8 cellular contexts compared by ENCODE assay signal in genomic region chr6:154154389-154154967, GRCh38.
DNase-seq lines count a peak whose midpoint lies in the region; ATAC-seq and TF ChIP-seq lines count a peak whose summit lies in the region.

No MANE protein-coding gene starts in this region.

- H3K27me3 ChIP-seq in IMR-90 (ENCODE audit: control insufficient read depth, insufficient read depth, low read length), result peaks cover 2% of the 10 kb centered on the region
- no peaks in the 10 kb centered on the region for H3K27me3 ChIP-seq in PC-3 (ENCODE audit: low read length)

- no peak overlapping the region for H2AK9ac ChIP-seq in IMR-90 (replicated peaks; ENCODE audit: low read depth, low read length, poor library complexity)

- H4K5ac ChIP-seq in IMR-90 (ENCODE audit: low read depth, low read length), result no peak overlapping the region

- H2BK5ac ChIP-seq in IMR-90 (ENCODE audit: low read depth, low read length, poor library complexity, severe bottlenecking), result no peak overlapping the region

- no peak overlapping the region for H4K91ac ChIP-seq in IMR-90 (ENCODE audit: insufficient read depth, low read depth, low read length)

- H3F3A ChIP-seq in PC-3 (ENCODE audit: low read length, unreplicated experiment), result no peaks in the 10 kb centered on the region

- peaks cover 1% of the 10 kb centered on the region; the same call in 1 of the 2 replicates for H3K4me1 ChIP-seq in IMR-90 (ENCODE audit: control insufficient read depth, insufficient read depth, low read length)
- H3K4me1 ChIP-seq in PC-3 (ENCODE audit: insufficient read depth, low read length), result no peaks in the 10 kb centered on the region

- no peaks in the 10 kb centered on the region for H3K79me2 ChIP-seq in PC-3 (ENCODE audit: low read length)

- H4K20me1 ChIP-seq in IMR-90 (ENCODE audit: insufficient read depth, low read length) (no peaks in the 10 kb centered on the region), PC-3 (ENCODE audit: low read length) (no peaks in the 10 kb centered on the region)

- H3K18ac ChIP-seq in IMR-90 (ENCODE audit: low read depth, low read length), result no peak overlapping the region

- H2AFZ ChIP-seq in IMR-90 (replicated peaks; ENCODE audit: low read length, poor library complexity) (no peak overlapping the region), PC-3 (ENCODE audit: low read length) (no peak overlapping the region)

- H3K27ac ChIP-seq in IMR-90 (ENCODE audit: insufficient read depth, low read length), result no peak overlapping the region
- no peak overlapping the region for H3K27ac ChIP-seq in PC-3 (ENCODE audit: low read length)

- DNase-seq in Caki2 (ENCODE audit: low read depth), result peak; percentile 32
- peak; percentile 80 for DNase-seq in IMR-90
- peak; percentile 71 for DNase-seq in PC-3
- DNase-seq in activated T-cell treated with anti-CD3 and anti-CD28 coated beads, Interleukin-2, amount 50 U/mL, for 48 hours, result peak; percentile 63 to 65
- peak; percentile 70 for DNase-seq in fibroblast of the conjunctiva (ENCODE audit: low read depth)
- peak; percentile 77 for DNase-seq in renal cortical epithelial cell (ENCODE audit: low read depth)
- no peak for DNase-seq in epidermal melanocyte (ENCODE audit: insufficient read length, low spot score)

- dilution Hi-C loops in IMR-90 (cut with HindIII; ENCODE audit: low sequenced_read_pairs, unreplicated experiment), result loop anchor here (25.0 kb wide), 1 partner anchor 208 kb away; the partner anchor contains the start of gene IPCEF1

- no peak overlapping the region for H2AK5ac ChIP-seq in IMR-90 (ENCODE audit: low read depth, low read length)

- H3K4me2 ChIP-seq in IMR-90 (ENCODE audit: low read depth, low read length) (no peak overlapping the region), PC-3 (ENCODE audit: low read length) (no peak overlapping the region)

- 0 out of 2 replicates have a peak, but pooled peaks have one; percentile 30 for TF ChIP-seq POLR2A in IMR-90 (IDR thresholded peaks at IDR 0.05; ENCODE audit: low read depth, low read length)

- no peak overlapping the region for H2BK120ac ChIP-seq in IMR-90 (ENCODE audit: low read depth, low read length)

- CTCF ChIA-PET in IMR-90 (lab: Yijun Ruan, JAX) (interaction anchor here (0.6 to 1.4 kb wide), 10 partner anchors 16 to 1453 kb away, joined by 3 to 9 read pairs (median 4); no protein-coding TSS in a partner anchor), PC-3 (lab: Charles Lee) (no interaction called here)

- no CpG with 5 or more reads among the region's 6 CpGs for WGBS in IMR-90 (ENCODE audit: extremely low coverage in 2 of 2, insufficient read length in 1 of 2), 2 experiments

- H3K56ac ChIP-seq in IMR-90 (ENCODE audit: extremely low read depth, insufficient read depth, low read length), result no peak overlapping the region

- no peak overlapping the region for H2BK15ac ChIP-seq in IMR-90 (ENCODE audit: low read depth, low read length)

- H3K79me1 ChIP-seq in IMR-90 (ENCODE audit: low read depth in 1 of 2, low read length in 2 of 2), result no peaks in the 10 kb centered on the region

- H3K14ac ChIP-seq in IMR-90 (replicated peaks; ENCODE audit: low read depth, low read length), result no peak overlapping the region

- H4K8ac ChIP-seq in IMR-90 (ENCODE audit: low read depth in 2 of 2, low read length in 2 of 2), result no peak overlapping the region

- no peaks in the 10 kb centered on the region for H3K36me3 ChIP-seq in IMR-90 (ENCODE audit: control insufficient read depth, insufficient read depth, low read length)
- no peaks in the 10 kb centered on the region; the same call in 1 of the 2 replicates for H3K36me3 ChIP-seq in PC-3 (ENCODE audit: low read depth, low read length)

- no peak overlapping the region for H3K4me3 ChIP-seq in IMR-90 (ENCODE audit: insufficient read depth, low read depth, low read length)
- H3K4me3 ChIP-seq in PC-3 (ENCODE audit: low read length), result no peak overlapping the region

- H3K9ac ChIP-seq in IMR-90 (ENCODE audit: low read depth, low read length) (no peak overlapping the region), PC-3 (ENCODE audit: low read length) (no peak overlapping the region)

- H3K9me3 ChIP-seq in IMR-90 (ENCODE audit: control insufficient read depth, insufficient read depth, low read length), result no peaks in the 10 kb centered on the region; the same call in 1 of the 2 replicates
- no peaks in the 10 kb centered on the region for H3K9me3 ChIP-seq in PC-3 (ENCODE audit: low read length)

- intact Hi-C loops in IMR-90 (cut with micrococcal nuclease) (loop anchor here (1.0 to 10.0 kb wide), 9 partner anchors 118 to 1120 kb away; no protein-coding TSS in a partner anchor), PC-3 (cut with micrococcal nuclease) (loop anchor here (1.0 to 2.0 kb wide), 4 partner anchors 123 to 304 kb away; no protein-coding TSS in a partner anchor)

- H3K9me1 ChIP-seq in IMR-90 (ENCODE audit: insufficient read depth, low read length), result no peaks in the 10 kb centered on the region

- TF ChIP-seq CTCF in IMR-90 (conservative IDR thresholded peaks at IDR 0.05; ENCODE audit: low read depth, low read length), result peak; percentile 81
- TF ChIP-seq CTCF in PC-3 (conservative IDR thresholded peaks at IDR 0.05; ENCODE audit: low read depth, low read length), result peak; percentile 69

- peak; percentile 59; the same call in 1 of the 2 replicates for ATAC-seq in IMR-90 (ENCODE audit: low read depth)
- ATAC-seq in PC-3, result no peak
- ATAC-seq in HG03520 (IDR thresholded peaks at IDR 0.05; ENCODE audit: unreplicated experiment), result no peak

- no peaks in the 10 kb centered on the region for H3K9me2 ChIP-seq in PC-3 (replicated peaks; ENCODE audit: low read length)

- POLR2A ChIA-PET in IMR-90 (lab: Charles Lee; ENCODE audit: unreplicated experiment) (no interaction called here), PC-3 (lab: Charles Lee; ENCODE audit: unreplicated experiment) (no interaction called here)

- H3K23ac ChIP-seq in IMR-90 (ENCODE audit: low read depth, low read length), result no peak overlapping the region

- BruUV-seq in IMR-90 (replicated peaks; lab: Mats Ljungman, UMichigan) (no TSS peak), PC-3 (replicated peaks; lab: Mats Ljungman, UMichigan) (no TSS peak)

- TF ChIP-seq RAD21 in IMR-90 (IDR thresholded peaks at IDR 0.05; ENCODE audit: low read length), result peak; percentile 89

- in situ Hi-C loops in Caki2 (cut with HindIII; ENCODE audit: low pct_unique_long_range_greater_than_20kb, low sequenced_read_pairs), result no loop called here
- in situ Hi-C loops in IMR-90 (cut with MboI; ENCODE audit: low sequenced_read_pairs), result loop anchor here (10.0 to 25.0 kb wide), 3 partner anchors 520 to 1117 kb away; no protein-coding TSS in a partner anchor

- H2BK20ac ChIP-seq in IMR-90 (ENCODE audit: low read depth, low read length), result no peak overlapping the region

- no peak overlapping the region for H3K4ac ChIP-seq in IMR-90 (ENCODE audit: low read depth, low read length)

TF ChIP-seq in IMR-90, 13 proteins besides CTCF, POLR2A, EP300 and RAD21:
- TF ChIP-seq MAZ (IDR thresholded peaks at IDR 0.05; ENCODE audit: borderline replicate concordance, low read depth, low read length), result no peak
- TF ChIP-seq SMC3 (IDR thresholded peaks at IDR 0.05; ENCODE audit: low read depth, low read length), result peak; percentile 91
TF ChIP-seq in IMR-90: peak in this region for 1.
